8 cellular contexts compared by ENCODE assay signal in genomic region chr6:44221291-44221960, GRCh38. TPM values are rescaled to one million over a fixed set of nuclear protein-coding genes. Genes with fewer than 3 reads are reported as not detected.
A peak's percentile ranks its signal among the peaks of the same experiment; 100 is the strongest.
DNase-seq lines count a peak whose midpoint lies in the region; ATAC-seq and TF ChIP-seq lines count a peak whose summit lies in the region.

No MANE protein-coding gene starts in this region.

- peak in 2 of 4 donors; percentile 28 to 67 for TF ChIP-seq EP300 in sigmoid colon (IDR thresholded peaks at IDR 0.05)

- H3K9me3 Mint-ChIP-seq in T-helper 1 cell treated with Interleukin-12 subunit alpha and Interleukin-12 subunit beta and Interleukin-4 antibody, amounts not matched to agents 30 μg/mL and 1 μg/mL, for 36 hours = no peaks in the 10 kb centered on the region

- peak; percentile 67 to 72 for ATAC-seq in right cardiac atrium
- ATAC-seq in HG03025 (IDR thresholded peaks at IDR 0.05; ENCODE audit: low FRiP score, unreplicated experiment) = no peak

- H3K27me3 Mint-ChIP-seq in T-helper 1 cell treated with Interleukin-12 subunit alpha and Interleukin-12 subunit beta and Interleukin-4 antibody, amounts not matched to agents 30 μg/mL and 1 μg/mL, for 36 hours (ENCODE audit: low read depth) = peaks cover 13% of the 10 kb centered on the region

- H3K36me3 ChIP-seq in ascending aorta (no peaks in the 10 kb centered on the region), sigmoid colon (no peaks in the 10 kb centered on the region)

- H3K9me3 ChIP-seq in ascending aorta (no peaks in the 10 kb centered on the region), right cardiac atrium (ENCODE audit: control insufficient read depth, low read length) (no peaks in the 10 kb centered on the region), sigmoid colon (no peaks in the 10 kb centered on the region)

- H3K27ac ChIP-seq in ascending aorta (peak overlapping the region; percentile 95 to 99), right cardiac atrium (ENCODE audit: low read length) (peak overlapping the region; percentile 77), sigmoid colon (peak overlapping the region; percentile 94 to 98 (median 97))

- H3K27me3 ChIP-seq in ascending aorta (no peaks in the 10 kb centered on the region), right cardiac atrium (ENCODE audit: control insufficient read depth, insufficient read depth) (no peaks in the 10 kb centered on the region), sigmoid colon (no peaks in the 10 kb centered on the region)

- 6% methylated on average over 4 of the region's 4 CpGs for WGBS in right cardiac atrium
- WGBS in sigmoid colon, 2 donors = 4 to 13% methylated on average over 4 of the region's 4 CpGs

- peak overlapping the region; percentile 71 to 94 for H3K4me3 ChIP-seq in ascending aorta
- H3K4me3 ChIP-seq in right cardiac atrium (ENCODE audit: low read length) = no peak overlapping the region
- peak overlapping the region; percentile 63 to 78 (median 68) for H3K4me3 ChIP-seq in sigmoid colon

- peaks cover 44 to 69% of the 10 kb centered on the region in 2 donors for H3K4me1 ChIP-seq in ascending aorta
- peaks cover 32% of the 10 kb centered on the region for H3K4me1 ChIP-seq in right cardiac atrium (ENCODE audit: control insufficient read depth, insufficient read depth, low read length)
- peaks cover 0 to 94% (median 89%) of the 10 kb centered on the region in 4 donors for H3K4me1 ChIP-seq in sigmoid colon

- H3K36me3 Mint-ChIP-seq in T-helper 1 cell treated with Interleukin-12 subunit alpha and Interleukin-12 subunit beta and Interleukin-4 antibody, amounts not matched to agents 30 μg/mL and 1 μg/mL, for 36 hours (ENCODE audit: low read depth) = no peaks in the 10 kb centered on the region

- intact Hi-C loops in ascending aorta (cut with DNase I) (loop anchor here (1.0 to 5.0 kb wide), 5 partner anchors 16 to 166 kb away; partner anchors contain the start of genes CDC5L, MRPL14 and TMEM63B), right cardiac atrium (cut with DNase I) (no loop called here), sigmoid colon (cut with DNase I) (loop anchor here (1.0 to 5.0 kb wide), 3 partner anchors 13 to 449 kb away; partner anchors contain the start of genes MRPL14, TMEM63B and VEGFA)

- peak overlapping the region; percentile 72 for H3K27ac Mint-ChIP-seq in T-helper 1 cell treated with Interleukin-12 subunit alpha and Interleukin-12 subunit beta and Interleukin-4 antibody, amounts not matched to agents 30 μg/mL and 1 μg/mL, for 36 hours

- DNase-seq in DMS53 treated with DMSO at 0.1 percent for 48 hours (lab: John Stamatoyannopoulos, UW; ENCODE audit: unreplicated experiment) = peak; percentile 29
- DNase-seq in GOT3 (lab: John Stamatoyannopoulos, UW) = peak; percentile 36
- DNase-seq in NCI-H1092 treated with DMSO at 0.1 percent for 48 hours (lab: John Stamatoyannopoulos, UW) = peak; percentile 93
- DNase-seq in ascending aorta (ENCODE audit: low spot score in 2 of 2) = peak; percentile 96 to 97
- peak; percentile 94 to 98 (median 97) for DNase-seq in right cardiac atrium
- peak; percentile 98 for DNase-seq in sigmoid colon

- no peak for TF ChIP-seq POLR2A in sigmoid colon (IDR thresholded peaks at IDR 0.05)

- TF ChIP-seq CTCF in ascending aorta (IDR thresholded peaks at IDR 0.05) (peak; percentile 84 to 91 (median 86)), sigmoid colon (IDR thresholded peaks at IDR 0.05) (peak; percentile 84 to 93 (median 90))

- peak overlapping the region; percentile 45 for H3K4me3 Mint-ChIP-seq in T-helper 1 cell treated with Interleukin-12 subunit alpha and Interleukin-12 subunit beta and Interleukin-4 antibody, amounts not matched to agents 30 μg/mL and 1 μg/mL, for 36 hours

- peaks cover 27% of the 10 kb centered on the region for H3K4me1 Mint-ChIP-seq in T-helper 1 cell treated with Interleukin-12 subunit alpha and Interleukin-12 subunit beta and Interleukin-4 antibody, amounts not matched to agents 30 μg/mL and 1 μg/mL, for 36 hours (ENCODE audit: low read depth)

RNA-seq across cellular contexts. Expression of gene SLC29A1, which starts 2.0 kb away (rescaled TPM):
- 224 TPM for total RNA-seq in ascending aorta
- total RNA-seq in right cardiac atrium = 100 to 1,000 TPM; 129 to 177 (median 144) TPM
- polyA plus RNA-seq in right cardiac atrium = 63.2 TPM
- 100 to 1,000 TPM; 147 to 195 (median 180) TPM for total RNA-seq in sigmoid colon
- polyA plus RNA-seq in sigmoid colon = 10 to 100 TPM in 2 of 3 donors, 1 to 10 TPM in 1; 4.2 to 24.8 (median 10.8) TPM

RNA-seq across cellular contexts. Expression of gene MYMX, which starts 4.7 kb away (rescaled TPM):
- total RNA-seq in ascending aorta = 13.9 TPM
- 1 to 10 TPM in 1 of 4 donors, under 1 TPM in 3; 0.54 to 2.3 (median 0.77) TPM for total RNA-seq in right cardiac atrium
- polyA plus RNA-seq in right cardiac atrium = 0.88 TPM
- not detected for total RNA-seq in sigmoid colon
- polyA plus RNA-seq in sigmoid colon = under 1 TPM in 1 of 3 donors, not detected in 2; 0.28 TPM

RNA-seq across cellular contexts. Expression of gene HSP90AB1, which starts 25.5 kb away (rescaled TPM):
- total RNA-seq in ascending aorta = 354 TPM
- total RNA-seq in right cardiac atrium = 100 to 1,000 TPM; 677 to 993 (median 871) TPM
- 586 TPM for polyA plus RNA-seq in right cardiac atrium
- 100 to 1,000 TPM; 442 to 569 (median 518) TPM for total RNA-seq in sigmoid colon
- 100 to 1,000 TPM; 182 to 484 (median 320) TPM for polyA plus RNA-seq in sigmoid colon

RNA-seq across cellular contexts. Expression of gene SLC35B2, which starts 35.9 kb away (rescaled TPM):
- 9.9 TPM for total RNA-seq in ascending aorta
- 10 to 100 TPM; 21.0 to 25.2 (median 23.0) TPM for total RNA-seq in right cardiac atrium
- 15.8 TPM for polyA plus RNA-seq in right cardiac atrium
- total RNA-seq in sigmoid colon = 10 to 100 TPM; 25.3 to 28.8 (median 27.2) TPM
- polyA plus RNA-seq in sigmoid colon = 10 to 100 TPM in 1 of 3 donors, 1 to 10 TPM in 2; 7.2 to 36.9 (median 7.9) TPM

RNA-seq across cellular contexts. Expression of gene NFKBIE, which starts 43.9 kb away (rescaled TPM):
- total RNA-seq in ascending aorta = 1.9 TPM
- 1 to 10 TPM; 3.7 to 5.5 (median 4.3) TPM for total RNA-seq in right cardiac atrium
- polyA plus RNA-seq in right cardiac atrium = 2.6 TPM
- 10 to 100 TPM in 1 of 4 donors, 1 to 10 TPM in 3; 4.7 to 13.6 (median 8.4) TPM for total RNA-seq in sigmoid colon
- 10 to 100 TPM in 2 of 3 donors, 1 to 10 TPM in 1; 8.4 to 16.2 (median 13.4) TPM for polyA plus RNA-seq in sigmoid colon

Comparison
In these comparisons a context has a peak if more than half of its experiments do, and no peak if none do; other contexts are left out.
1. DNase-seq: peak in every context shown above with its lines; median percentile 98 in sigmoid colon; 97 in right cardiac atrium; 96 in ascending aorta; 93 in NCI-H1092 treated with DMSO at 0.1 percent for 48 hours; 36 in GOT3; 29 in DMS53 treated with DMSO at 0.1 percent for 48 hours.
2. intact Hi-C loops: an anchor here in ascending aorta (1.0 to 5.0 kb wide) and sigmoid colon (1.0 to 5.0 kb wide); none called in right cardiac atrium.